Comparison of ENCODE assay signal across 1 cellular context in genomic region chr2:134119672-134120159, GRCh38.
A peak's percentile ranks its signal among the peaks of the same experiment; 100 is the strongest.
TF ChIP-seq lines count a peak whose summit lies in the region.

No MANE protein-coding gene starts in this region.

TF ChIP-seq in H1, 55 proteins besides CTCF, POLR2A, EP300 and RAD21 (continued from another document):
- no peak for TF ChIP-seq USF2 (IDR thresholded peaks at IDR 0.05; ENCODE audit: low read length)
- peak; percentile 78 for TF ChIP-seq TBP (IDR thresholded peaks at IDR 0.05; ENCODE audit: low read depth, low read length)
- TF ChIP-seq ATF3 (IDR thresholded peaks at IDR 0.05; ENCODE audit: insufficient read depth, low read depth, low read length): no peak
- TF ChIP-seq PHF8 (conservative IDR thresholded peaks at IDR 0.05; ENCODE audit: low read depth, low read length): peak; percentile 62
- no peak for TF ChIP-seq POU5F1 (IDR thresholded peaks at IDR 0.05; ENCODE audit: low read depth, low read length)
- TF ChIP-seq RNF2 (IDR thresholded peaks at IDR 0.05; ENCODE audit: borderline replicate concordance, low read depth, low read length, missing control alignments, poor library complexity, severe bottlenecking): no peak
- no peak for TF ChIP-seq E2F6 (IDR thresholded peaks at IDR 0.05)
- no peak for TF ChIP-seq JUND (IDR thresholded peaks at IDR 0.05; ENCODE audit: low read length)
- peak in 1 of 2 experiments; percentile 50; a peak in 1 of 4 replicates for TF ChIP-seq SIN3A (conservative IDR thresholded peaks at IDR 0.05 in 1 of 2, IDR thresholded peaks at IDR 0.05 in 1 of 2; ENCODE audit: low read depth in 1 of 2, low read length in 2 of 2)
- TF ChIP-seq TCF12 (IDR thresholded peaks at IDR 0.05; ENCODE audit: low read depth, low read length): 0 out of 2 replicates have a peak, but pooled peaks have one; percentile 17
- no peak for TF ChIP-seq RFX5 (IDR thresholded peaks at IDR 0.05; ENCODE audit: borderline replicate concordance, low read depth, low read length)
- TF ChIP-seq BCL11A (IDR thresholded peaks at IDR 0.05; ENCODE audit: low read depth in 2 of 2, low read length in 2 of 2): no peak
- TF ChIP-seq YY1 (IDR thresholded peaks at IDR 0.05; ENCODE audit: low read depth, low read length): no peak; the same call in 1 of the 2 replicates
- TF ChIP-seq FOSL1 (IDR thresholded peaks at IDR 0.05; ENCODE audit: insufficient read depth, low read depth, low read length): no peak
- no peak; a peak in 1 of 4 replicates for TF ChIP-seq HDAC2 (IDR thresholded peaks at IDR 0.05; ENCODE audit: borderline replicate concordance in 1 of 2, low read depth in 2 of 2, low read length in 2 of 2)
- no peak for TF ChIP-seq HDAC6 (IDR thresholded peaks at IDR 0.05; ENCODE audit: low read depth, low read length)
- TF ChIP-seq JUN (IDR thresholded peaks at IDR 0.05; ENCODE audit: low read depth, low read length): no peak
- peak; percentile 65; the same call in 1 of the 2 replicates for TF ChIP-seq TEAD4 (IDR thresholded peaks at IDR 0.05; ENCODE audit: low read depth, low read length)
- no peak for TF ChIP-seq SAP30 (IDR thresholded peaks at IDR 0.05; ENCODE audit: insufficient read depth, insufficient replicate concordance, low read length)
- no peak for TF ChIP-seq KDM1A (IDR thresholded peaks at IDR 0.05; ENCODE audit: borderline replicate concordance, low read length)
- peak; percentile 64 for TF ChIP-seq POLR2AphosphoS5 (IDR thresholded peaks at IDR 0.05; ENCODE audit: low read depth, low read length)
- peak; percentile 10; the same call in 1 of the 2 replicates for TF ChIP-seq GABPA (IDR thresholded peaks at IDR 0.05; ENCODE audit: borderline replicate concordance, insufficient read depth, low read length)
- no peak for TF ChIP-seq BACH1 (IDR thresholded peaks at IDR 0.05; ENCODE audit: low read length)
- TF ChIP-seq KDM5A (IDR thresholded peaks at IDR 0.05; ENCODE audit: low read length): no peak
- TF ChIP-seq MAFK (IDR thresholded peaks at IDR 0.05; ENCODE audit: low read depth, low read length): no peak
- peak; percentile 56 for TF ChIP-seq ASH2L (IDR thresholded peaks at IDR 0.05; ENCODE audit: low read length)
- TF ChIP-seq EZH2 (IDR thresholded peaks at IDR 0.05; ENCODE audit: low read depth, low read length, severe bottlenecking): no peak
- TF ChIP-seq CHD7 (IDR thresholded peaks at IDR 0.05; ENCODE audit: insufficient replicate concordance, low read length): no peak
- no peak for TF ChIP-seq CBX5 (IDR thresholded peaks at IDR 0.05; ENCODE audit: low read depth, low read length)
- TF ChIP-seq RBBP5 (IDR thresholded peaks at IDR 0.05; ENCODE audit: borderline replicate concordance, low read depth, low read length): peak; percentile 37; the same call in 1 of the 2 replicates
- TF ChIP-seq RXRA (IDR thresholded peaks at IDR 0.05; ENCODE audit: insufficient read depth, low read depth, low read length): no peak
- no peak for TF ChIP-seq GTF2F1 (IDR thresholded peaks at IDR 0.05; ENCODE audit: borderline replicate concordance, low read depth, low read length)
- TF ChIP-seq SP2 (IDR thresholded peaks at IDR 0.05; ENCODE audit: low read length): no peak
- peak; percentile 93 for TF ChIP-seq TAF1 (IDR thresholded peaks at IDR 0.05; ENCODE audit: low read depth, low read length)
- no peak for TF ChIP-seq SP4 (IDR thresholded peaks at IDR 0.05; ENCODE audit: low read length)
- 0 out of 2 replicates have a peak, but pooled peaks have one; percentile 27 for TF ChIP-seq CHD2 (IDR thresholded peaks at IDR 0.05; ENCODE audit: low read length)
- TF ChIP-seq SIX5 (IDR thresholded peaks at IDR 0.05; ENCODE audit: low read depth, low read length): no peak
- no peak for TF ChIP-seq KDM4A (IDR thresholded peaks at IDR 0.05; ENCODE audit: low read depth, low read length, severe bottlenecking)
- TF ChIP-seq CHD1 (IDR thresholded peaks at IDR 0.05; ENCODE audit: low read depth, low read length): no peak
- TF ChIP-seq TAF7 (optimal IDR thresholded peaks at IDR 0.05; ENCODE audit: borderline replicate concordance, low read depth, low read length): peak; percentile 74
- TF ChIP-seq BRCA1 (IDR thresholded peaks at IDR 0.05; ENCODE audit: low read depth, low read length): no peak
- no peak for TF ChIP-seq SRF (IDR thresholded peaks at IDR 0.05; ENCODE audit: low read depth, low read length)
- no peak for TF ChIP-seq SUZ12 (IDR thresholded peaks at IDR 0.05; ENCODE audit: low read length)
- no peak for TF ChIP-seq NANOG (IDR thresholded peaks at IDR 0.05; ENCODE audit: insufficient read depth, low read depth, low read length, poor library complexity, severe bottlenecking)
- no peak for TF ChIP-seq ZNF274 (IDR thresholded peaks at IDR 0.05; ENCODE audit: borderline replicate concordance, extremely low read depth, low read length)
- no peak for TF ChIP-seq SIRT6 (IDR thresholded peaks at IDR 0.05; ENCODE audit: low read length)
- 0 out of 2 replicates have a peak, but pooled peaks have one; percentile 38 for TF ChIP-seq EGR1 (IDR thresholded peaks at IDR 0.05; ENCODE audit: borderline replicate concordance, low read depth, low read length)
